1 cellular context compared by ENCODE assay signal in genomic region chr9:33378121-33378795, GRCh38.
TF ChIP-seq lines count a peak whose summit lies in the region.

No MANE protein-coding gene starts in this region.

TF ChIP-seq in K562, 482 proteins besides CTCF, POLR2A, EP300 and RAD21:
- no peak for TF ChIP-seq SREBF1 (IDR thresholded peaks at IDR 0.05; ENCODE audit: borderline replicate concordance, low read depth, low read length)
- TF ChIP-seq JUN (IDR thresholded peaks at IDR 0.05; ENCODE audit: borderline replicate concordance, low read depth, low read length), result no peak
- TF ChIP-seq JUN (CRISPR knock-in tag; IDR thresholded peaks at IDR 0.05; ENCODE audit: borderline replicate concordance), result no peak
- peak; percentile 28 for TF ChIP-seq RBM25 (IDR thresholded peaks at IDR 0.05; ENCODE audit: low read depth, low read length, severe bottlenecking)
